ENCODE assay signal across 14 cellular contexts in the genomic region with DNA sequence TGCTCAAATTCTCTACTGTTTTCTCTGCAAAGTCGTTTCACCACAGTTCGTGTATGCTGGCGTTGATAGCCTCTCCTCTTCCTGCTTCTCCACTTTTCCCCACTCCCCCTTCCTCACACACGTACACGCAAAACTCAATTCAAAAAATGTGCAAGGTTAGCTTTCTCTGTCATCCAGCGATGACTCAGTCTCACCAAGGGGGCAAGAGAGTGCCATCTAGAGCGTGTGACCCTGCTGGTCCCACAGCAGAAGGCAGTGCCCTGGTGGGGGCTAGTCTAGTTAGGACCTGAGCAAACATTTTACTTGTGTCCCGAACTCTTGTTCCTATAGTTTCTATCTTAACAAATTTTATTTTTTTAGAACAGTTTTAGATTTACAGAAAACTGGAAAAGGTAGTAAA.
DNase-seq lines count a peak whose midpoint lies in the region; ATAC-seq and TF ChIP-seq lines count a peak whose summit lies in the region.
"Had no signal": no experiment of that assay in that cellular context is flagged by ENCODE, and none has a peak within 500 bp of the region (broad histone marks: within the 10 kb centered on the region; RNA-seq: fewer than 3 reads in every experiment).

No MANE protein-coding gene starts in this region.

- H3K9me3 ChIP-seq in CD4-positive, CD25-positive, alpha-beta regulatory T cell (ENCODE audit: control insufficient read depth in 2 of 2, low read length in 2 of 2), result no peaks in the 10 kb centered on the region
- H3K9me3 ChIP-seq in IMR-90 (ENCODE audit: control insufficient read depth, insufficient read depth, low read length), result no peaks in the 10 kb centered on the region
- no peaks in the 10 kb centered on the region for H3K9me3 ChIP-seq in left lung
- no peaks in the 10 kb centered on the region for H3K9me3 ChIP-seq in osteoblast (ENCODE audit: low read depth, low read length)
- H3K9me3 ChIP-seq: body of pancreas, Caco-2 had no signal

- no peaks in the 10 kb centered on the region for H3K9me3 Mint-ChIP-seq in CD4-positive, CD25-positive, alpha-beta regulatory T cell
- no peaks in the 10 kb centered on the region for H3K9me3 Mint-ChIP-seq in activated CD4-positive, alpha-beta memory T cell treated with anti-CD3 and anti-CD28 coated beads, Interleukin-2, amount 10 ng/mL, durations not matched to agents 7 days and 5 days

- H2BK120ac ChIP-seq in IMR-90 (ENCODE audit: low read depth, low read length), result no peak overlapping the region

- H2BK15ac ChIP-seq in IMR-90 (ENCODE audit: low read depth, low read length), result no peak overlapping the region

- BruUV-seq in IMR-90 (replicated peaks; lab: Mats Ljungman, UMichigan), result no TSS peak

- intact Hi-C loops in IMR-90 (cut with micrococcal nuclease), result no loop called here
- intact Hi-C loops in left lung (cut with DNase I), result no loop called here

- H2AFZ ChIP-seq in IMR-90 (replicated peaks; ENCODE audit: low read length, poor library complexity) (no peak overlapping the region), osteoblast (ENCODE audit: low read length) (no peak overlapping the region)

- no peaks in the 10 kb centered on the region for H3K36me3 ChIP-seq in CD4-positive, CD25-positive, alpha-beta regulatory T cell (ENCODE audit: control insufficient read depth, insufficient read depth, low read length)
- H3K36me3 ChIP-seq in IMR-90 (ENCODE audit: control insufficient read depth, insufficient read depth, low read length), result peaks cover 7% of the 10 kb centered on the region
- H3K36me3 ChIP-seq in left lung, result peaks cover 0 to 11% of the 10 kb centered on the region in 2 donors
- H3K36me3 ChIP-seq in osteoblast (ENCODE audit: insufficient read depth, low read length), result no peaks in the 10 kb centered on the region

- TF ChIP-seq POLR2A in IMR-90 (IDR thresholded peaks at IDR 0.05; ENCODE audit: low read depth, low read length), result no peak

- H3K27ac Mint-ChIP-seq in CD4-positive, CD25-positive, alpha-beta regulatory T cell, result peak overlapping the region; percentile 63 to 77 (median 75)
- peak overlapping the region; percentile 83 for H3K27ac Mint-ChIP-seq in activated CD4-positive, alpha-beta memory T cell treated with anti-CD3 and anti-CD28 coated beads, Interleukin-2, amount 10 ng/mL, durations not matched to agents 7 days and 5 days

- no peak overlapping the region for H3K9ac ChIP-seq in IMR-90 (ENCODE audit: low read depth, low read length)

- H3K79me2 ChIP-seq in osteoblast (ENCODE audit: insufficient read depth, low read length), result no peaks in the 10 kb centered on the region

- H3K27me3 ChIP-seq in CD4-positive, CD25-positive, alpha-beta regulatory T cell (ENCODE audit: control insufficient read depth, insufficient read depth, low read length), result no peaks in the 10 kb centered on the region
- H3K27me3 ChIP-seq in IMR-90 (ENCODE audit: control insufficient read depth, insufficient read depth, low read length) (no peaks in the 10 kb centered on the region), left lung (no peaks in the 10 kb centered on the region), osteoblast (ENCODE audit: insufficient read depth, low read length) (no peaks in the 10 kb centered on the region)
- H3K27me3 ChIP-seq: body of pancreas had no signal

- peak overlapping the region in 1 of 4 donors; percentile 4 for H3K4me3 Mint-ChIP-seq in CD4-positive, CD25-positive, alpha-beta regulatory T cell
- peak overlapping the region; percentile 11 for H3K4me3 Mint-ChIP-seq in activated CD4-positive, alpha-beta memory T cell treated with anti-CD3 and anti-CD28 coated beads, Interleukin-2, amount 10 ng/mL, durations not matched to agents 7 days and 5 days

- no peak for TF ChIP-seq RAD21 in IMR-90 (IDR thresholded peaks at IDR 0.05; ENCODE audit: low read length)

- no peak overlapping the region; the same call in 1 of the 2 replicates for H3K4ac ChIP-seq in IMR-90 (ENCODE audit: low read depth, low read length)

- H4K8ac ChIP-seq in IMR-90 (ENCODE audit: low read depth in 2 of 2, low read length in 2 of 2), result 0 out of 4 replicates have a peak overlapping the region, but pooled peaks of 1 of the 2 experiments have one; percentile 27

- TF ChIP-seq CTCF in IMR-90 (conservative IDR thresholded peaks at IDR 0.05; ENCODE audit: low read depth, low read length), result no peak
- no peak for TF ChIP-seq CTCF in left lung (IDR thresholded peaks at IDR 0.05)
- no peak for TF ChIP-seq CTCF in osteoblast (IDR thresholded peaks at IDR 0.05; ENCODE audit: extremely low read depth, low read depth, low read length)

- peaks cover 27% of the 10 kb centered on the region for H3K4me1 ChIP-seq in CD4-positive, CD25-positive, alpha-beta regulatory T cell (ENCODE audit: control insufficient read depth, insufficient read depth, low read length, poor library complexity, severe bottlenecking)
- peaks cover 16% of the 10 kb centered on the region for H3K4me1 ChIP-seq in IMR-90 (ENCODE audit: control insufficient read depth, insufficient read depth, low read length)
- H3K4me1 ChIP-seq in left lung, result peaks cover 0 to 46% of the 10 kb centered on the region in 2 donors
- peaks cover 10% of the 10 kb centered on the region for H3K4me1 ChIP-seq in osteoblast (ENCODE audit: insufficient read depth, low read length)
- H3K4me1 ChIP-seq: body of pancreas, Caco-2 had no signal

- no peak overlapping the region for H2BK20ac ChIP-seq in IMR-90 (ENCODE audit: low read depth, low read length)

- H4K20me1 ChIP-seq in IMR-90 (ENCODE audit: insufficient read depth, low read length) (no peaks in the 10 kb centered on the region), osteoblast (ENCODE audit: insufficient read depth, low read length) (no peaks in the 10 kb centered on the region)

- H3K27ac ChIP-seq in CD4-positive, CD25-positive, alpha-beta regulatory T cell (ENCODE audit: insufficient read depth, low read length, poor library complexity, severe bottlenecking), result no peak overlapping the region
- H3K27ac ChIP-seq in IMR-90 (ENCODE audit: insufficient read depth, low read length), result no peak overlapping the region
- peak overlapping the region in 1 of 2 donors; percentile 31 for H3K27ac ChIP-seq in left lung
- no peak overlapping the region for H3K27ac ChIP-seq in osteoblast (ENCODE audit: low read depth, low read length)
- H3K27ac ChIP-seq: body of pancreas had no signal

- no peak overlapping the region for H4K5ac ChIP-seq in IMR-90 (ENCODE audit: low read depth, low read length)

- 40 to 100% methylated on average over 1 to 2 of the region's 8 CpGs for WGBS in IMR-90 (ENCODE audit: extremely low coverage in 2 of 2, insufficient read length in 1 of 2), 2 experiments

- H3K56ac ChIP-seq in IMR-90 (ENCODE audit: extremely low read depth, insufficient read depth, low read length), result no peak overlapping the region

- H3K9me1 ChIP-seq in IMR-90 (ENCODE audit: insufficient read depth, low read length), result peaks cover 25% of the 10 kb centered on the region

- peaks cover 24 to 54% (median 31%) of the 10 kb centered on the region in 4 donors for H3K4me1 Mint-ChIP-seq in CD4-positive, CD25-positive, alpha-beta regulatory T cell
- peaks cover 87% of the 10 kb centered on the region for H3K4me1 Mint-ChIP-seq in activated CD4-positive, alpha-beta memory T cell treated with anti-CD3 and anti-CD28 coated beads, Interleukin-2, amount 10 ng/mL, durations not matched to agents 7 days and 5 days

- 0 out of 2 replicates have a peak overlapping the region, but pooled peaks have one; percentile 14 for H3K14ac ChIP-seq in IMR-90 (replicated peaks; ENCODE audit: low read depth, low read length)

- peak overlapping the region; percentile 51; the same call in 1 of the 2 replicates for H2AK5ac ChIP-seq in IMR-90 (ENCODE audit: low read depth, low read length)

- no peak overlapping the region for H4K91ac ChIP-seq in IMR-90 (ENCODE audit: insufficient read depth, low read depth, low read length)

- H2AK9ac ChIP-seq in IMR-90 (replicated peaks; ENCODE audit: low read depth, low read length, poor library complexity), result no peak overlapping the region

- ATAC-seq in CD4-positive, CD25-positive, alpha-beta regulatory T cell (ENCODE audit: low read depth in 2 of 2), result no peak
- no peak for ATAC-seq in IMR-90 (ENCODE audit: low read depth)
- peak; percentile 29 for ATAC-seq in left lung
- ATAC-seq in left lobe of liver, result no peak
- no peak for ATAC-seq in GM21786 (IDR thresholded peaks at IDR 0.05; ENCODE audit: unreplicated experiment)
- ATAC-seq: body of pancreas had no signal

- H3K79me1 ChIP-seq in IMR-90 (ENCODE audit: low read depth in 1 of 2, low read length in 2 of 2), result peaks cover 0 to 16% of the 10 kb centered on the region in 2 experiments; a peak in 1 of 4 replicates

- in situ Hi-C loops in IMR-90 (cut with MboI; ENCODE audit: low sequenced_read_pairs), result loop anchor here (10.0 kb wide), 1 partner anchor 446 kb away; no protein-coding TSS in a partner anchor

- dilution Hi-C loops in IMR-90 (cut with HindIII; ENCODE audit: low sequenced_read_pairs, unreplicated experiment), result no loop called here

- H3K4me2 ChIP-seq in IMR-90 (ENCODE audit: low read depth, low read length) (no peak overlapping the region), osteoblast (ENCODE audit: insufficient read depth, low read length) (no peak overlapping the region)

- POLR2A ChIA-PET in IMR-90 (lab: Charles Lee; ENCODE audit: unreplicated experiment), result no interaction called here
- POLR2A ChIA-PET in activated CD4-positive, alpha-beta memory T cell treated with anti-CD3 and anti-CD28 coated beads, Interleukin-2, amount 10 ng/mL, durations not matched to agents 7 days and 5 days (lab: Charles Lee), result interaction anchor here (0.6 to 1.0 kb wide), 2 partner anchors 14 to 22 kb away, joined by 3 to 4 read pairs; no protein-coding TSS in a partner anchor

- peak in 1 of 3 donors; percentile 40 for DNase-seq in CD4-positive, CD25-positive, alpha-beta regulatory T cell
- no peak for DNase-seq in IMR-90
- DNase-seq in activated CD4-positive, alpha-beta memory T cell treated with anti-CD3 and anti-CD28 coated beads, Interleukin-2, amount 10 ng/mL, durations not matched to agents 7 days and 5 days, result peak; percentile 42
- DNase-seq in left lung, result peak in 1 of 2 donors; percentile 31
- DNase-seq in osteoblast (ENCODE audit: insufficient read length, low spot score, missing footprints), result no peak
- no peak for DNase-seq in left lobe of liver (ENCODE audit: low spot score)
- no peak for DNase-seq in NCI-H774 (lab: John Stamatoyannopoulos, UW)
- DNase-seq: body of pancreas, Caco-2, glutamatergic neuron, GOT3, NCI-H2081 treated with DMSO at 0.1 percent for 48 hours, occipital lobe had no signal

- CTCF ChIA-PET in IMR-90 (lab: Yijun Ruan, JAX), result no interaction called here
- CTCF ChIA-PET in activated CD4-positive, alpha-beta memory T cell treated with anti-CD3 and anti-CD28 coated beads, Interleukin-2, amount 10 ng/mL, durations not matched to agents 7 days and 5 days (lab: Charles Lee), result interaction anchor here (1.6 kb wide), 1 partner anchor 28 kb away, joined by 3 read pairs; no protein-coding TSS in a partner anchor

- H3K23ac ChIP-seq in IMR-90 (ENCODE audit: low read depth, low read length), result 0 out of 2 replicates have a peak overlapping the region, but pooled peaks have one; percentile 60

- H3K36me3 Mint-ChIP-seq in CD4-positive, CD25-positive, alpha-beta regulatory T cell, result peaks cover 12% of the 10 kb centered on the region
- H3K36me3 Mint-ChIP-seq in activated CD4-positive, alpha-beta memory T cell treated with anti-CD3 and anti-CD28 coated beads, Interleukin-2, amount 10 ng/mL, durations not matched to agents 7 days and 5 days (ENCODE audit: low read depth), result peaks cover 56% of the 10 kb centered on the region

- H3K18ac ChIP-seq in IMR-90 (ENCODE audit: low read depth, low read length), result no peak overlapping the region

- no peaks in the 10 kb centered on the region for H3K27me3 Mint-ChIP-seq in CD4-positive, CD25-positive, alpha-beta regulatory T cell
- H3K27me3 Mint-ChIP-seq in activated CD4-positive, alpha-beta memory T cell treated with anti-CD3 and anti-CD28 coated beads, Interleukin-2, amount 10 ng/mL, durations not matched to agents 7 days and 5 days, result no peaks in the 10 kb centered on the region

- no peak overlapping the region for H2BK5ac ChIP-seq in IMR-90 (ENCODE audit: low read depth, low read length, poor library complexity, severe bottlenecking)

- no peak overlapping the region for H3K4me3 ChIP-seq in CD4-positive, CD25-positive, alpha-beta regulatory T cell (ENCODE audit: low read depth, low read length)
- H3K4me3 ChIP-seq in IMR-90 (ENCODE audit: insufficient read depth, low read depth, low read length) (no peak overlapping the region), left lung (no peak overlapping the region), osteoblast (ENCODE audit: insufficient read depth, low read length) (no peak overlapping the region)
- H3K4me3 ChIP-seq: body of pancreas had no signal
